13 cellular contexts compared by ENCODE assay signal in the genomic region with DNA sequence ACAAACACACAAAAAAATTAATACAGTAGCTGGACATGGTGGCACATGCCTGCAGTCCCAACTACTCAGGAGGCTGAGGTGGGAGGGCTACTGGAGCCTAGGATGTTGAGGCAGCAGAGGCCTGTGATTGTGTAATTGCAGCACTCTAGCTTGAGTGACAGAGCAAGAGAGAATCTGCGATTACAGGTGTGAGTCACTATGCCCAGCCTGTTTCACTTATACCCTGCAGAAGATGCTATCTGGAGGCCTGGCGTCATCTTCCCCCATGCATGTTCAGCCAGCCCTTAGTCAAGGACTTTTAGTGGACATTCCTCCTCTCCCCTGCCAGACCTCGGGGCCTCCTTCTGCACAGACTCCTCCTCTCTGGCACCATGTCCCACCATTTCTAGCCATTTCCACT. TPM values are rescaled to one million over a fixed set of nuclear protein-coding genes. Genes with fewer than 3 reads are reported as not detected.
DNase-seq lines count a peak whose midpoint lies in the region; ATAC-seq and TF ChIP-seq lines count a peak whose summit lies in the region.
"Had no signal": no experiment of that assay in that cellular context is flagged by ENCODE, and none has a peak within 500 bp of the region (broad histone marks: within the 10 kb centered on the region; RNA-seq: fewer than 3 reads in every experiment).

No MANE protein-coding gene starts in this region.

- H3K18ac ChIP-seq in trophoblast cell (ENCODE audit: low read length) = no peak overlapping the region

- peaks cover 6% of the 10 kb centered on the region in 2 experiments for H3K4me1 ChIP-seq in trophoblast cell (ENCODE audit: control insufficient read depth in 1 of 2, insufficient read depth in 2 of 2, low read length in 2 of 2)
- H3K4me1 ChIP-seq in body of pancreas = peaks cover 9% of the 10 kb centered on the region

- H3K36me3 ChIP-seq in trophoblast cell (ENCODE audit: control insufficient read depth in 1 of 2, insufficient read depth in 2 of 2, low read length in 2 of 2) = no peaks in the 10 kb centered on the region
- H3K36me3 ChIP-seq in body of pancreas (replicated peaks in 1 of 2; ENCODE audit: insufficient read depth in 1 of 2, low read depth in 2 of 2) = no peaks in the 10 kb centered on the region
- H3K36me3 ChIP-seq: SJSA1 had no signal

- H2AK5ac ChIP-seq in trophoblast cell (ENCODE audit: low read length) = no peak overlapping the region

- H3K27me3 ChIP-seq in trophoblast cell (ENCODE audit: insufficient read depth, low read length) (no peaks in the 10 kb centered on the region), body of pancreas (no peaks in the 10 kb centered on the region)
- H3K27me3 ChIP-seq: SJSA1 had no signal

- H4K8ac ChIP-seq in trophoblast cell (ENCODE audit: low read depth, low read length) = no peak overlapping the region

- H3K4me2 ChIP-seq in trophoblast cell (ENCODE audit: low read length) = no peak overlapping the region
- H3K4me2 ChIP-seq: smooth muscle cell had no signal

- WGBS in trophoblast cell (ENCODE audit: extremely low coverage, insufficient coverage, insufficient read length) = no CpG with 5 or more reads among the region's 3 CpGs
- 37 to 61% methylated on average over 2 to 3 of the region's 3 CpGs for WGBS in body of pancreas, 2 donors

- H3K23ac ChIP-seq in trophoblast cell (ENCODE audit: low read length) = no peak overlapping the region

- H3K4me3 Mint-ChIP-seq in activated CD8-positive, alpha-beta T cell treated with anti-CD3 and anti-CD28 coated beads for 36 hours = no peak overlapping the region
- H3K4me3 Mint-ChIP-seq in activated CD8-positive, alpha-beta T cell treated with anti-CD3 and anti-CD28 coated beads, Interleukin-2, amount 10 ng/mL, durations not matched to agents 7 days and 5 days = no peak overlapping the region

- TF ChIP-seq POLR2A in body of pancreas (IDR thresholded peaks at IDR 0.05) = no peak

- CTCF ChIA-PET in activated CD8-positive, alpha-beta T cell treated with anti-CD3 and anti-CD28 coated beads for 36 hours (lab: Charles Lee) = interaction anchor here (1.2 to 1.5 kb wide), 2 partner anchors 28 to 49 kb away, joined by 3 to 4 read pairs; no protein-coding TSS in a partner anchor
- CTCF ChIA-PET in activated CD8-positive, alpha-beta T cell treated with anti-CD3 and anti-CD28 coated beads, Interleukin-2, amount 10 ng/mL, durations not matched to agents 7 days and 5 days (lab: Charles Lee) = no interaction called here

- H3K36me3 Mint-ChIP-seq in activated CD8-positive, alpha-beta T cell treated with anti-CD3 and anti-CD28 coated beads for 36 hours (ENCODE audit: low read depth) = no peaks in the 10 kb centered on the region
- H3K36me3 Mint-ChIP-seq in activated CD8-positive, alpha-beta T cell treated with anti-CD3 and anti-CD28 coated beads, Interleukin-2, amount 10 ng/mL, durations not matched to agents 7 days and 5 days (ENCODE audit: low read depth) = no peaks in the 10 kb centered on the region

- H3K9ac ChIP-seq in trophoblast cell (ENCODE audit: low read length) = no peak overlapping the region

- H2AFZ ChIP-seq in trophoblast cell (ENCODE audit: insufficient read depth, low read length, poor library complexity) = no peak overlapping the region

- H3K27ac Mint-ChIP-seq in activated CD8-positive, alpha-beta T cell treated with anti-CD3 and anti-CD28 coated beads for 36 hours = no peak overlapping the region
- no peak overlapping the region for H3K27ac Mint-ChIP-seq in activated CD8-positive, alpha-beta T cell treated with anti-CD3 and anti-CD28 coated beads, Interleukin-2, amount 10 ng/mL, durations not matched to agents 7 days and 5 days

- H3K14ac ChIP-seq in trophoblast cell (ENCODE audit: low read length) = no peak overlapping the region

- intact Hi-C loops in activated CD8-positive, alpha-beta T cell treated with anti-CD3 and anti-CD28 coated beads for 36 hours (cut with micrococcal nuclease) = no loop called here
- intact Hi-C loops in body of pancreas (cut with DNase I) = no loop called here

- no peak overlapping the region for H3K4ac ChIP-seq in trophoblast cell (ENCODE audit: low read depth, low read length)

- no peak overlapping the region for H4K12ac ChIP-seq in trophoblast cell (ENCODE audit: low read depth, low read length)

- POLR2A ChIA-PET in activated CD8-positive, alpha-beta T cell treated with anti-CD3 and anti-CD28 coated beads for 36 hours (lab: Charles Lee) = interaction anchor here (0.6 kb wide), 1 partner anchor 78 kb away, joined by 4 read pairs; no protein-coding TSS in a partner anchor
- POLR2A ChIA-PET in activated CD8-positive, alpha-beta T cell treated with anti-CD3 and anti-CD28 coated beads, Interleukin-2, amount 10 ng/mL, durations not matched to agents 7 days and 5 days (lab: Charles Lee) = no interaction called here

- no peak overlapping the region for H2BK12ac ChIP-seq in trophoblast cell (ENCODE audit: low read length)

- H3K9me3 ChIP-seq in trophoblast cell (ENCODE audit: insufficient read depth, low read depth, low read length) (no peaks in the 10 kb centered on the region), body of pancreas (no peaks in the 10 kb centered on the region)
- H3K9me3 ChIP-seq: SJSA1 had no signal

- H3K27me3 Mint-ChIP-seq in activated CD8-positive, alpha-beta T cell treated with anti-CD3 and anti-CD28 coated beads for 36 hours = peaks cover 3% of the 10 kb centered on the region
- H3K27me3 Mint-ChIP-seq in activated CD8-positive, alpha-beta T cell treated with anti-CD3 and anti-CD28 coated beads, Interleukin-2, amount 10 ng/mL, durations not matched to agents 7 days and 5 days (ENCODE audit: low read depth) = no peaks in the 10 kb centered on the region

- no peaks in the 10 kb centered on the region for H3K9me3 Mint-ChIP-seq in activated CD8-positive, alpha-beta T cell treated with anti-CD3 and anti-CD28 coated beads for 36 hours
- no peaks in the 10 kb centered on the region for H3K9me3 Mint-ChIP-seq in activated CD8-positive, alpha-beta T cell treated with anti-CD3 and anti-CD28 coated beads, Interleukin-2, amount 10 ng/mL, durations not matched to agents 7 days and 5 days (ENCODE audit: insufficient read depth)

- ATAC-seq in activated CD8-positive, alpha-beta T cell treated with anti-CD3 and anti-CD28 coated beads for 36 hours = peak; percentile 30
- ATAC-seq in activated CD8-positive, alpha-beta T cell treated with anti-CD3 and anti-CD28 coated beads, Interleukin-2, amount 10 ng/mL, durations not matched to agents 7 days and 5 days = no peak
- ATAC-seq in GM18511 (IDR thresholded peaks at IDR 0.05; ENCODE audit: unreplicated experiment) = no peak
- ATAC-seq in body of pancreas = no peak

- H3K4me1 Mint-ChIP-seq in activated CD8-positive, alpha-beta T cell treated with anti-CD3 and anti-CD28 coated beads for 36 hours (ENCODE audit: low read depth) = no peaks in the 10 kb centered on the region
- H3K4me1 Mint-ChIP-seq in activated CD8-positive, alpha-beta T cell treated with anti-CD3 and anti-CD28 coated beads, Interleukin-2, amount 10 ng/mL, durations not matched to agents 7 days and 5 days (ENCODE audit: low read depth) = no peaks in the 10 kb centered on the region

- no peak overlapping the region for H4K91ac ChIP-seq in trophoblast cell (ENCODE audit: low read depth, low read length)

- H3K27ac ChIP-seq in trophoblast cell (ENCODE audit: low read depth, low read length) (peak overlapping the region; percentile 7), body of pancreas (no peak overlapping the region)
- H3K27ac ChIP-seq: C4-2B, SJSA1 had no signal

- no peak overlapping the region for H2BK5ac ChIP-seq in trophoblast cell (ENCODE audit: low read depth, low read length, poor library complexity)

- H3K79me1 ChIP-seq in trophoblast cell (ENCODE audit: low read length) = peaks cover 3% of the 10 kb centered on the region

- no peak for TF ChIP-seq CTCF in activated CD8-positive, alpha-beta T cell treated with anti-CD3 and anti-CD28 coated beads for 36 hours (IDR thresholded peaks at IDR 0.05)
- TF ChIP-seq CTCF in body of pancreas (IDR thresholded peaks at IDR 0.05) = no peak

- DNase-seq in activated CD8-positive, alpha-beta T cell treated with anti-CD3 and anti-CD28 coated beads for 36 hours = no peak
- no peak for DNase-seq in activated CD8-positive, alpha-beta T cell treated with anti-CD3 and anti-CD28 coated beads, Interleukin-2, amount 10 ng/mL, durations not matched to agents 7 days and 5 days
- peak; percentile 44 for DNase-seq in LHCN-M2 (ENCODE audit: low read depth)
- DNase-seq in dedifferentiated amniotic fluid mesenchymal stem cell (ENCODE audit: extremely low spot score) = peak; percentile 55
- DNase-seq in trophoblast cell = peak; percentile 98
- no peak for DNase-seq in NCI-H2029 (lab: John Stamatoyannopoulos, UW)
- DNase-seq in body of pancreas = no peak
- DNase-seq: activated CD4-positive, alpha-beta T cell treated with anti-CD3 and anti-CD28 coated beads, Interleukin-2, amount 50 U/mL, for 4 hours; NCI-H1417 treated with DMSO at 0.1 percent for 48 hours had no signal

- H3K79me2 ChIP-seq in trophoblast cell (ENCODE audit: control insufficient read depth, insufficient read depth, low read length, poor library complexity) = no peaks in the 10 kb centered on the region

- no peak overlapping the region for H2BK120ac ChIP-seq in trophoblast cell (ENCODE audit: insufficient read depth, low read length, poor library complexity)

- H3K4me3 ChIP-seq in trophoblast cell (ENCODE audit: low read depth, low read length) (no peak overlapping the region), body of pancreas (no peak overlapping the region)
- H3K4me3 ChIP-seq: SJSA1, smooth muscle cell had no signal

RNA-seq across cellular contexts. Expression of a gene that starts 36.3 kb away (rescaled TPM):
- total RNA-seq in activated CD8-positive, alpha-beta T cell treated with anti-CD3 and anti-CD28 coated beads for 36 hours = 100 to 1,000 TPM; 145 to 147 TPM
- total RNA-seq in activated CD8-positive, alpha-beta T cell treated with anti-CD3 and anti-CD28 coated beads, Interleukin-2, amount 10 ng/mL, durations not matched to agents 7 days and 5 days = 100 to 1,000 TPM; 151 to 152 TPM
- 35.3 and 38.4 TPM in 2 replicates for total RNA-seq in LHCN-M2 (2014; rRNA removed)
- 38.2 TPM for polyA plus RNA-seq in LHCN-M2 (2012)
- polyA plus RNA-seq in trophoblast cell (2013) = 76.2 and 78.2 TPM in 2 replicates
- total RNA-seq in body of pancreas = 10 to 100 TPM; 19.2 to 34.3 TPM

Comparison
In these comparisons a context has a peak if more than half of its experiments do, and no peak if none do; other contexts are left out.
1. DNase-seq: peak in LHCN-M2 (single experiment), dedifferentiated amniotic fluid mesenchymal stem cell (single experiment) and trophoblast cell (2 of 2); none in activated CD8-positive, alpha-beta T cell treated with anti-CD3 and anti-CD28 coated beads for 36 hours (single experiment), activated CD8-positive, alpha-beta T cell treated with anti-CD3 and anti-CD28 coated beads, Interleukin-2, amount 10 ng/mL, durations not matched to agents 7 days and 5 days (single experiment), NCI-H2029 (single experiment) and body of pancreas (0 of 4).